In the genomic region with DNA sequence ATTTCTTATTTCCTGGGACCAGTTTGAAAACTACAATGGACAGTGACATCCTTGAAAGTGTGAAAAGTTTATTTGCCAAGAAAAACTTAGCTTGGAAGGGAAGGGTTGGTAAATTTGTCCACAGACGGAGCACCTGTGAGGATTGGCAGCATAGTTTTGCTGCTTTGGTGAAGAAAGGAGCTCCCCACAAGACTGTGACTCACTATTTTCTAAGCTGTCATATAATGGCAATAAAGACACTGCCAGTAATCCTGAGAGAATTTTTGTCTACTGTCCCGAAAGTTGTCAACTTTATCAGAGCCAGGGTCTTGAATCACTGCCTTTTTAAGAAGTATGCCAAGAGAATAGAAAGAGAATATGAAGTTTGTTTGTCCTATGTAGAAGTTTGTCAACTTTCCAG, we compare ENCODE assay signal across 1 cellular context.
TF ChIP-seq lines count a peak whose summit lies in the region.

No MANE protein-coding gene starts in this region.

TF ChIP-seq in endothelial cell of umbilical vein, 7 proteins besides CTCF, POLR2A, EP300 and RAD21 (continued from another document):
- TF ChIP-seq, protein P1, sequence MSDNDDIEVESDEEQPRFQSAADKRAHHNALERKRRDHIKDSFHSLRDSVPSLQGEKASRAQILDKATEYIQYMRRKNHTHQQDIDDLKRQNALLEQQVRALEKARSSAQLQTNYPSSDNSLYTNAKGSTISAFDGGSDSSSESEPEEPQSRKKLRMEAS (IDR thresholded peaks at IDR 0.05; ENCODE audit: insufficient read depth, insufficient read length), result no peak
- TF ChIP-seq GATA2 (IDR thresholded peaks at IDR 0.05; ENCODE audit: insufficient read depth, insufficient read length, low read depth, low read length) (no peak), MYC (IDR thresholded peaks at IDR 0.05; ENCODE audit: low read depth, low read length) (no peak)
